Comparison of ENCODE assay signal across 8 cellular contexts in genomic region chr4:102500371-102501175, GRCh38. TPM values are rescaled to one million over a fixed set of nuclear protein-coding genes. Genes with fewer than 3 reads are reported as not detected.
A peak's percentile ranks its signal among the peaks of the same experiment; 100 is the strongest.
DNase-seq lines count a peak whose midpoint lies in the region; ATAC-seq and TF ChIP-seq lines count a peak whose summit lies in the region.

No MANE protein-coding gene starts in this region.

- H2AFZ ChIP-seq in OCI-LY1 (ENCODE audit: low read length) = peak overlapping the region; percentile 44; the same call in 1 of the 2 replicates

- H3K79me2 ChIP-seq in OCI-LY1 (ENCODE audit: insufficient read depth, low read length) = peaks cover 33% of the 10 kb centered on the region

- H3K9me3 Mint-ChIP-seq in CD4-positive, CD25-positive, alpha-beta regulatory T cell = no peaks in the 10 kb centered on the region
- no peaks in the 10 kb centered on the region for H3K9me3 Mint-ChIP-seq in activated naive CD4-positive, alpha-beta T cell treated with anti-CD3 and anti-CD28 coated beads, Interleukin-2, amount 50 U/mL, for 72 hours

- peak overlapping the region; percentile 97 for H3K27ac ChIP-seq in CD4-positive, CD25-positive, alpha-beta regulatory T cell (ENCODE audit: insufficient read depth, low read length, poor library complexity, severe bottlenecking)
- peak overlapping the region; percentile 61 for H3K27ac ChIP-seq in OCI-LY1 (ENCODE audit: low read depth, low read length, poor library complexity, severe bottlenecking)
- peak overlapping the region; percentile 97 for H3K27ac ChIP-seq in neutrophil

- H3K27me3 Mint-ChIP-seq in CD4-positive, CD25-positive, alpha-beta regulatory T cell = peaks cover 7% of the 10 kb centered on the region

- no peaks in the 10 kb centered on the region for H3F3A ChIP-seq in OCI-LY1 (ENCODE audit: insufficient read depth, low read length)

- H4K20me1 ChIP-seq in OCI-LY1 (ENCODE audit: insufficient read depth, low read length) = 0 out of 2 replicates have a peak, but pooled peaks cover 2% of the 10 kb centered on the region

- peak in 2 of 3 donors; percentile 42 to 67 for DNase-seq in CD4-positive, CD25-positive, alpha-beta regulatory T cell
- no peak for DNase-seq in activated naive CD4-positive, alpha-beta T cell treated with anti-CD3 and anti-CD28 coated beads, Interleukin-2, amount 50 U/mL, for 72 hours (ENCODE audit: low spot score in 2 of 2)
- DNase-seq in germinal center (ENCODE audit: low spot score) (peak; percentile 11), middle frontal gyrus (ENCODE audit: extremely low spot score, low spot score) (no peak)

- H3K4me1 ChIP-seq in CD4-positive, CD25-positive, alpha-beta regulatory T cell (ENCODE audit: control insufficient read depth, insufficient read depth, low read length, poor library complexity, severe bottlenecking) = peaks cover 36% of the 10 kb centered on the region
- peaks cover 44% of the 10 kb centered on the region for H3K4me1 ChIP-seq in OCI-LY1 (ENCODE audit: insufficient read depth, low read length, severe bottlenecking)
- H3K4me1 ChIP-seq in neutrophil (ENCODE audit: control insufficient read depth in 1 of 2, insufficient read depth in 1 of 2, low read depth in 1 of 2, low read length in 1 of 2) = peaks cover 39 to 40% of the 10 kb centered on the region in 2 experiments

- no peaks in the 10 kb centered on the region for H3K36me3 ChIP-seq in CD4-positive, CD25-positive, alpha-beta regulatory T cell (ENCODE audit: control insufficient read depth, insufficient read depth, low read length)
- no peaks in the 10 kb centered on the region for H3K36me3 ChIP-seq in OCI-LY1 (ENCODE audit: insufficient read depth, low read length)
- H3K36me3 ChIP-seq in neutrophil = no peaks in the 10 kb centered on the region

- H3K9me2 ChIP-seq in OCI-LY1 (ENCODE audit: low read depth, low read length) = no peaks in the 10 kb centered on the region

- H3K27ac Mint-ChIP-seq in CD4-positive, CD25-positive, alpha-beta regulatory T cell = peak overlapping the region; percentile 87 to 94 (median 90)
- H3K27ac Mint-ChIP-seq in activated naive CD4-positive, alpha-beta T cell treated with anti-CD3 and anti-CD28 coated beads, Interleukin-2, amount 50 U/mL, for 72 hours = peak overlapping the region; percentile 56 to 98

- TF ChIP-seq CTCF in OCI-LY1 (IDR thresholded peaks at IDR 0.05; ENCODE audit: low read length) (no peak), neutrophil (IDR thresholded peaks at IDR 0.05) (no peak)

- no peaks in the 10 kb centered on the region for H3K9me3 ChIP-seq in CD4-positive, CD25-positive, alpha-beta regulatory T cell (ENCODE audit: control insufficient read depth in 2 of 2, low read length in 2 of 2)
- H3K9me3 ChIP-seq in OCI-LY1 (ENCODE audit: low read length) = no peaks in the 10 kb centered on the region
- no peaks in the 10 kb centered on the region for H3K9me3 ChIP-seq in neutrophil

- peak overlapping the region; percentile 85 to 93 (median 88) for H3K4me3 Mint-ChIP-seq in CD4-positive, CD25-positive, alpha-beta regulatory T cell

- H3K4me1 Mint-ChIP-seq in CD4-positive, CD25-positive, alpha-beta regulatory T cell = peaks cover 21 to 38% (median 34%) of the 10 kb centered on the region in 4 donors

- peak; percentile 13 to 26 for ATAC-seq in CD4-positive, CD25-positive, alpha-beta regulatory T cell (ENCODE audit: low read depth in 2 of 2)
- ATAC-seq in GM19328 (IDR thresholded peaks at IDR 0.05; ENCODE audit: unreplicated experiment) (peak; percentile 17), HG03342 (IDR thresholded peaks at IDR 0.05; ENCODE audit: unreplicated experiment) (peak; percentile 26)
- ATAC-seq in activated naive CD4-positive, alpha-beta T cell treated with anti-CD3 and anti-CD28 coated beads, Interleukin-2, amount 50 U/mL, for 72 hours = peak; percentile 31 to 37

- no peaks in the 10 kb centered on the region for H3K27me3 ChIP-seq in CD4-positive, CD25-positive, alpha-beta regulatory T cell (ENCODE audit: control insufficient read depth, insufficient read depth, low read length)
- H3K27me3 ChIP-seq in OCI-LY1 (ENCODE audit: insufficient read depth, low read length) (no peaks in the 10 kb centered on the region), neutrophil (no peaks in the 10 kb centered on the region)

- peak overlapping the region; percentile 79 for H3K9ac ChIP-seq in OCI-LY1 (ENCODE audit: low read length)

- H3K4me2 ChIP-seq in OCI-LY1 (ENCODE audit: low read length) = peak overlapping the region; percentile 68

- peak overlapping the region; percentile 80 for H3K4me3 ChIP-seq in CD4-positive, CD25-positive, alpha-beta regulatory T cell (ENCODE audit: low read depth, low read length)
- H3K4me3 ChIP-seq in OCI-LY1 (ENCODE audit: low read depth, low read length, poor library complexity, severe bottlenecking) (peak overlapping the region; percentile 82), neutrophil (ENCODE audit: low read depth in 1 of 2, low read length in 1 of 2) (peak overlapping the region; percentile 70 to 90)

- no peaks in the 10 kb centered on the region for H3K36me3 Mint-ChIP-seq in CD4-positive, CD25-positive, alpha-beta regulatory T cell
- H3K36me3 Mint-ChIP-seq in activated naive CD4-positive, alpha-beta T cell treated with anti-CD3 and anti-CD28 coated beads, Interleukin-2, amount 50 U/mL, for 72 hours = peaks cover 27 to 43% of the 10 kb centered on the region in 2 donors

RNA-seq across cellular contexts. Expression of gene NFKB1, which starts 0.6 kb away (rescaled TPM):
- total RNA-seq in CD4-positive, CD25-positive, alpha-beta regulatory T cell = 152 TPM
- polyA plus RNA-seq in CD4-positive, CD25-positive, alpha-beta regulatory T cell = 10 to 100 TPM in 3 of 4 donors, 1 to 10 TPM in 1; 9.2 to 21.8 (median 13.6) TPM
- total RNA-seq in activated naive CD4-positive, alpha-beta T cell treated with anti-CD3 and anti-CD28 coated beads, Interleukin-2, amount 50 U/mL, for 72 hours = 100 to 1,000 TPM; 105 to 149 TPM

Comparison
In these comparisons a context has a peak if more than half of its experiments do, and no peak if none do; other contexts are left out.
1. DNase-seq: peak in CD4-positive, CD25-positive, alpha-beta regulatory T cell (2 of 3) and germinal center (single experiment); none in activated naive CD4-positive, alpha-beta T cell treated with anti-CD3 and anti-CD28 coated beads, Interleukin-2, amount 50 U/mL, for 72 hours (0 of 2) and middle frontal gyrus (single experiment).
2. Peak in every context shown above with its lines, with median percentiles within 50 percentile points of each other: ATAC-seq, H3K27ac ChIP-seq and H3K4me3 ChIP-seq.